In the genomic region with DNA sequence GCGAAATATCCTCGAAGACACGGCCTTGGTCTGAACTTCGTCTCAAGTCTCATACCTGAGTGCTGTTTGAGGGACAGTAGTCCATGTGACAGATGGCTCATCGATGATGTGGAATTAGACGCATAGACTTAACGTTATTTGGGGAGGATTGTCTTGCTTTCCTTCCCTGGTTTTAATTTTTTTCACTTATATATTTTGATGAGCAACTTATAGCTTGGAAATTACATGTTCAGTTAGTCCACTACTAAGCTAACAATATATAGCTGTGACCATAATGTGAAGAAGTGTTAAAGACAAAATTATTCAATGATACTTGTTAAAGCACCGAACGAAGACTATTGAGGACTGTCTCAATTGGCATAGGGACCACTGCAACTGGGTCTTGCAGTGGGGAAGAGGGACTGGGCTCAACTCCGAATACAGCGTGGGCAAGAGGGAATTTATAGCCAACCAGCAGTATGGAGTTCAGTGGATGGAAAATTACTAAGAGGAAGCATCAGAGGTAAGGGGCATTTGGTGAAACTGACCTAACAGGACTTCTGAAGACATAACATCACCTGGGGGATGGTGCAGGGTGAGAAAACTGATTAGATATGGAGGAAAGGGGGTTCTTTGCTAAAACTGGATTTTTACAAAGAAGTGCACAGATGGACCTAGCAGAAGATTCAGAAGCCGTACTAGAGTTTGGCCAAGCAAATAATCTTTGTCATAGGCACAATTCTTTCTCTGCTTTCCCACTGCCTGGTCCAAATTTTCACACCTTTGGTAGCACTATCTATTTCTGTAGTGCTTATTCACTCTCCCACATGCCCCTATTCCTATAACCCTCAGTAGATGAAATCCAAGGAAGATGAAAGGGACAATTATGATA, we compare ENCODE assay signal across 1 cellular context.
TF ChIP-seq lines count a peak whose summit lies in the region.

No MANE protein-coding gene starts in this region.

TF ChIP-seq in K562, 482 proteins besides CTCF, POLR2A, EP300 and RAD21 (continued from another document):
- TF ChIP-seq, protein P1, sequence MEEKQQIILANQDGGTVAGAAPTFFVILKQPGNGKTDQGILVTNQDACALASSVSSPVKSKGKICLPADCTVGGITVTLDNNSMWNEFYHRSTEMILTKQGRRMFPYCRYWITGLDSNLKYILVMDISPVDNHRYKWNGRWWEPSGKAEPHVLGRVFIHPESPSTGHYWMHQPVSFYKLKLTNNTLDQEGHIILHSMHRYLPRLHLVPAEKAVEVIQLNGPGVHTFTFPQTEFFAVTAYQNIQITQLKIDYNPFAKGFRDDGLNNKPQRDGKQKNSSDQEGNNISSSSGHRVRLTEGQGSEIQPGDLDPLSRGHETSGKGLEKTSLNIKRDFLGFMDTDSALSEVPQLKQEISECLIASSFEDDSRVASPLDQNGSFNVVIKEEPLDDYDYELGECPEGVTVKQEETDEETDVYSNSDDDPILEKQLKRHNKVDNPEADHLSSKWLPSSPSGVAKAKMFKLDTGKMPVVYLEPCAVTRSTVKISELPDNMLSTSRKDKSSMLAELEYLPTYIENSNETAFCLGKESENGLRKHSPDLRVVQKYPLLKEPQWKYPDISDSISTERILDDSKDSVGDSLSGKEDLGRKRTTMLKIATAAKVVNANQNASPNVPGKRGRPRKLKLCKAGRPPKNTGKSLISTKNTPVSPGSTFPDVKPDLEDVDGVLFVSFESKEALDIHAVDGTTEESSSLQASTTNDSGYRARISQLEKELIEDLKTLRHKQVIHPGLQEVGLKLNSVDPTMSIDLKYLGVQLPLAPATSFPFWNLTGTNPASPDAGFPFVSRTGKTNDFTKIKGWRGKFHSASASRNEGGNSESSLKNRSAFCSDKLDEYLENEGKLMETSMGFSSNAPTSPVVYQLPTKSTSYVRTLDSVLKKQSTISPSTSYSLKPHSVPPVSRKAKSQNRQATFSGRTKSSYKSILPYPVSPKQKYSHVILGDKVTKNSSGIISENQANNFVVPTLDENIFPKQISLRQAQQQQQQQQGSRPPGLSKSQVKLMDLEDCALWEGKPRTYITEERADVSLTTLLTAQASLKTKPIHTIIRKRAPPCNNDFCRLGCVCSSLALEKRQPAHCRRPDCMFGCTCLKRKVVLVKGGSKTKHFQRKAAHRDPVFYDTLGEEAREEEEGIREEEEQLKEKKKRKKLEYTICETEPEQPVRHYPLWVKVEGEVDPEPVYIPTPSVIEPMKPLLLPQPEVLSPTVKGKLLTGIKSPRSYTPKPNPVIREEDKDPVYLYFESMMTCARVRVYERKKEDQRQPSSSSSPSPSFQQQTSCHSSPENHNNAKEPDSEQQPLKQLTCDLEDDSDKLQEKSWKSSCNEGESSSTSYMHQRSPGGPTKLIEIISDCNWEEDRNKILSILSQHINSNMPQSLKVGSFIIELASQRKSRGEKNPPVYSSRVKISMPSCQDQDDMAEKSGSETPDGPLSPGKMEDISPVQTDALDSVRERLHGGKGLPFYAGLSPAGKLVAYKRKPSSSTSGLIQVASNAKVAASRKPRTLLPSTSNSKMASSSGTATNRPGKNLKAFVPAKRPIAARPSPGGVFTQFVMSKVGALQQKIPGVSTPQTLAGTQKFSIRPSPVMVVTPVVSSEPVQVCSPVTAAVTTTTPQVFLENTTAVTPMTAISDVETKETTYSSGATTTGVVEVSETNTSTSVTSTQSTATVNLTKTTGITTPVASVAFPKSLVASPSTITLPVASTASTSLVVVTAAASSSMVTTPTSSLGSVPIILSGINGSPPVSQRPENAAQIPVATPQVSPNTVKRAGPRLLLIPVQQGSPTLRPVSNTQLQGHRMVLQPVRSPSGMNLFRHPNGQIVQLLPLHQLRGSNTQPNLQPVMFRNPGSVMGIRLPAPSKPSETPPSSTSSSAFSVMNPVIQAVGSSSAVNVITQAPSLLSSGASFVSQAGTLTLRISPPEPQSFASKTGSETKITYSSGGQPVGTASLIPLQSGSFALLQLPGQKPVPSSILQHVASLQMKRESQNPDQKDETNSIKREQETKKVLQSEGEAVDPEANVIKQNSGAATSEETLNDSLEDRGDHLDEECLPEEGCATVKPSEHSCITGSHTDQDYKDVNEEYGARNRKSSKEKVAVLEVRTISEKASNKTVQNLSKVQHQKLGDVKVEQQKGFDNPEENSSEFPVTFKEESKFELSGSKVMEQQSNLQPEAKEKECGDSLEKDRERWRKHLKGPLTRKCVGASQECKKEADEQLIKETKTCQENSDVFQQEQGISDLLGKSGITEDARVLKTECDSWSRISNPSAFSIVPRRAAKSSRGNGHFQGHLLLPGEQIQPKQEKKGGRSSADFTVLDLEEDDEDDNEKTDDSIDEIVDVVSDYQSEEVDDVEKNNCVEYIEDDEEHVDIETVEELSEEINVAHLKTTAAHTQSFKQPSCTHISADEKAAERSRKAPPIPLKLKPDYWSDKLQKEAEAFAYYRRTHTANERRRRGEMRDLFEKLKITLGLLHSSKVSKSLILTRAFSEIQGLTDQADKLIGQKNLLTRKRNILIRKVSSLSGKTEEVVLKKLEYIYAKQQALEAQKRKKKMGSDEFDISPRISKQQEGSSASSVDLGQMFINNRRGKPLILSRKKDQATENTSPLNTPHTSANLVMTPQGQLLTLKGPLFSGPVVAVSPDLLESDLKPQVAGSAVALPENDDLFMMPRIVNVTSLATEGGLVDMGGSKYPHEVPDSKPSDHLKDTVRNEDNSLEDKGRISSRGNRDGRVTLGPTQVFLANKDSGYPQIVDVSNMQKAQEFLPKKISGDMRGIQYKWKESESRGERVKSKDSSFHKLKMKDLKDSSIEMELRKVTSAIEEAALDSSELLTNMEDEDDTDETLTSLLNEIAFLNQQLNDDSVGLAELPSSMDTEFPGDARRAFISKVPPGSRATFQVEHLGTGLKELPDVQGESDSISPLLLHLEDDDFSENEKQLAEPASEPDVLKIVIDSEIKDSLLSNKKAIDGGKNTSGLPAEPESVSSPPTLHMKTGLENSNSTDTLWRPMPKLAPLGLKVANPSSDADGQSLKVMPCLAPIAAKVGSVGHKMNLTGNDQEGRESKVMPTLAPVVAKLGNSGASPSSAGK (IDR thresholded peaks at IDR 0.05): peak; percentile 69; the same call in 1 of the 2 replicates
